In the genomic region with DNA sequence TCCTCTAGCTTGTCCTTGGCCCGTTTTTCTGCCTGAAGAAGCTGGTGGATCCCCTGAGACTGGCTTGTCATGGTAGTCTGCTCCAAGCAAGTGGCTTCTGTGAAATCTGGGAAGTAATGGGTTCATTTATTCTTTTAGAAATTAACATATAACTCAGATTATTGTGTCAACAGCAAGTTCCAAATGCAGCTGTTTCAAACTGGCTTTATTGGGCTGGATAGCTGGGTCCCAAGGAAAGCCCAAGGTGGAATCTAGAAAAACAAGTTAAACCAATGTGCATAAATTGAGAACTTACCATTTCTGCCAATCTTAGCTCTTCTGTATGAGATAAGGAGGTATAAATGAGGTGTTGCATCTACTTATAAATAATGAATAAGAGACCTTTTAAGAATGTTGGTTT, we compare ENCODE assay signal across 17 cellular contexts. TPM values are rescaled to one million over a fixed set of nuclear protein-coding genes. Genes with fewer than 3 reads are reported as not detected.
"Had no signal": no experiment of that assay in that cellular context is flagged by ENCODE, and none has a peak within 500 bp of the region (broad histone marks: within the 10 kb centered on the region; RNA-seq: fewer than 3 reads in every experiment).

A gene with protein sequence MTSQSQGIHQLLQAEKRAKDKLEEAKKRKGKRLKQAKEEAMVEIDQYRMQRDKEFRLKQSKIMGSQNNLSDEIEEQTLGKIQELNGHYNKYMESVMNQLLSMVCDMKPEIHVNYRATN (minus strand): TSS at position 101 of the 400 bp plus-strand sequence. CDS start 30 bp downstream, at position 71.

- H3K4me3 ChIP-seq: adrenal gland, colonic mucosa, heart left ventricle, mucosa of descending colon, sigmoid colon had no signal

- ATAC-seq: heart left ventricle, mucosa of descending colon had no signal

- DNase-seq: activated CD4-positive, alpha-beta T cell treated with anti-CD3 and anti-CD28 coated beads for 48 hours; activated effector memory CD4-positive, alpha-beta T cell treated with anti-CD3 and anti-CD28 coated beads, Interleukin-2, amount 50 U/mL, for 16 hours; adrenal gland; caudate nucleus; colonic mucosa; foreskin melanocyte; heart left ventricle; mucosa of descending colon; nephron progenitor cell; sigmoid colon; stimulated activated CD4-positive, alpha-beta T cell treated with anti-CD3 and anti-CD28 coated beads, Interleukin-2, amount 100 ng/mL, for 24 hours; stimulated activated naive CD4-positive, alpha-beta T cell; T1000; WERI-Rb-1 had no signal

- H3K27me3 ChIP-seq: adrenal gland, colonic mucosa, heart left ventricle, sigmoid colon had no signal

- H3K4me1 Mint-ChIP-seq: nephron progenitor cell had no signal

- H3K4me1 ChIP-seq: adrenal gland, colonic mucosa, sigmoid colon had no signal

- H3K9me3 Mint-ChIP-seq: nephron progenitor cell had no signal

- H3K9me3 ChIP-seq: adrenal gland, colonic mucosa, heart left ventricle, mucosa of descending colon, sigmoid colon had no signal

- H3K4me3 Mint-ChIP-seq: nephron progenitor cell had no signal

- H3K27ac ChIP-seq: adrenal gland, colonic mucosa, heart left ventricle, sigmoid colon, WERI-Rb-1 had no signal

- H3K27ac Mint-ChIP-seq: nephron progenitor cell had no signal

- H3K36me3 ChIP-seq: adrenal gland, colonic mucosa, heart left ventricle, sigmoid colon, WERI-Rb-1 had no signal

RNA-seq across cellular contexts. Expression of the gene that starts here (rescaled TPM):
- total RNA-seq: adrenal gland, colonic mucosa, heart left ventricle, lung microvascular endothelial cell, mucosa of descending colon, sigmoid colon, temporal lobe, ureter had no signal
